9 cellular contexts compared by ENCODE assay signal in the genomic region with DNA sequence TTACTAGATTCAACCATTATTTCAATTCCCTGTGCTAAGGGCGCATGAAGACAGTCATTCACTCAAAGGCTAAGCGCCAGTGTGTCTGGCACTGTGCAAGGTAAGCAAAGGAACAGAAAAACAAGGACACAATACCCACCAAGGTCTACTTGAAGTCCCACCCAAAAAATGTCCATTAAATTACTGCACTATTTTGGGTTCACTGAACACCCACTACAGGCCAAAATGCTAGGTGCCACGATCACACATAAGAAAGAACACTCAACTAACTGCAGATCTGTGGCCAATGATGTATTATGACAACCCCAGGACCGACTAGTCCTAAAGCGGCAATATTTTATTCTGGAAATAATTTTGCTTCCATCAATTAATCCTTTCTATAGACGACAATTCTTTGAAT. TPM values are rescaled to one million over a fixed set of nuclear protein-coding genes. Genes with fewer than 3 reads are reported as not detected.
DNase-seq lines count a peak whose midpoint lies in the region; ATAC-seq, FAIRE-seq and TF ChIP-seq lines count a peak whose summit lies in the region.
"Had no signal": no experiment of that assay in that cellular context is flagged by ENCODE, and none has a peak within 500 bp of the region (broad histone marks: within the 10 kb centered on the region; RNA-seq: fewer than 3 reads in every experiment).

No MANE protein-coding gene starts in this region.

- DNase-seq in stimulated activated naive CD8-positive, alpha-beta T cell treated with anti-CD3 and anti-CD28 coated beads, Interleukin-15, Interleukin-2, amounts not matched to agents 100 U/mL and 50 U/mL, for 24 hours, result no peak
- DNase-seq in HepG2 (ENCODE audit: low spot score), result no peak
- DNase-seq in RCC 7860 (ENCODE audit: low spot score), result no peak
- no peak for DNase-seq in HUDEP-2 (lab: John Stamatoyannopoulos, UW; ENCODE audit: unreplicated experiment in 76 of 76)
- DNase-seq: MV-4-11 had no signal

- H3K4me3 Mint-ChIP-seq in stimulated activated naive CD8-positive, alpha-beta T cell treated with anti-CD3 and anti-CD28 coated beads, Interleukin-15, Interleukin-2, amounts not matched to agents 100 ng/mL and 50 ng/mL, for 24 hours, result peak overlapping the region; percentile 99
- peak overlapping the region; percentile 94 for H3K4me3 Mint-ChIP-seq in activated naive CD8-positive, alpha-beta T cell

- no peak overlapping the region for H3K27ac ChIP-seq in HepG2 (ENCODE audit: extremely low read length, insufficient read depth, low read length)

- TF ChIP-seq RAD21 in HepG2 (CRISPR knock-in tag; IDR thresholded peaks at IDR 0.05), result no peak

- CTCF ChIA-PET in HepG2 (lab: Yijun Ruan, JAX; ENCODE audit: low intra/inter-chr PET ratio, low total read pairs), result no interaction called here

- H3K36me3 Mint-ChIP-seq in stimulated activated naive CD8-positive, alpha-beta T cell treated with anti-CD3 and anti-CD28 coated beads, Interleukin-15, Interleukin-2, amounts not matched to agents 100 ng/mL and 50 ng/mL, for 24 hours (ENCODE audit: low read depth), result peaks cover 13% of the 10 kb centered on the region
- no peaks in the 10 kb centered on the region for H3K36me3 Mint-ChIP-seq in activated naive CD8-positive, alpha-beta T cell

- no peaks in the 10 kb centered on the region for H3K9me3 ChIP-seq in HepG2 (ENCODE audit: low read length)

- no TSS peak for BruUV-seq in HepG2 (replicated peaks; lab: Mats Ljungman, UMichigan)

- H3K36me3 ChIP-seq in HepG2 (replicated peaks in 1 of 2; ENCODE audit: control insufficient read depth in 1 of 2, insufficient read depth in 2 of 2, low read length in 2 of 2), result no peaks in the 10 kb centered on the region

- H3K4me1 ChIP-seq in HepG2 (ENCODE audit: insufficient read depth, low read length), result peaks cover 70% of the 10 kb centered on the region

- TF ChIP-seq EP300 in HepG2 (IDR thresholded peaks at IDR 0.05; ENCODE audit: low read depth in 2 of 2, low read length in 2 of 2), result no peak
- no peak for TF ChIP-seq EP300 in HepG2 (CRISPR knock-in tag; IDR thresholded peaks at IDR 0.05; ENCODE audit: borderline replicate concordance)

- no peaks in the 10 kb centered on the region for H3K9me3 Mint-ChIP-seq in stimulated activated naive CD8-positive, alpha-beta T cell treated with anti-CD3 and anti-CD28 coated beads, Interleukin-15, Interleukin-2, amounts not matched to agents 100 ng/mL and 50 ng/mL, for 24 hours
- no peaks in the 10 kb centered on the region for H3K9me3 Mint-ChIP-seq in activated naive CD8-positive, alpha-beta T cell (ENCODE audit: low read depth)

- ATAC-seq in stimulated activated naive CD8-positive, alpha-beta T cell treated with anti-CD3 and anti-CD28 coated beads, Interleukin-15, Interleukin-2, amounts not matched to agents 100 U/mL and 50 U/mL, for 24 hours, result no peak
- ATAC-seq in HepG2 (no peak), HG03097 (IDR thresholded peaks at IDR 0.05; ENCODE audit: low FRiP score, unreplicated experiment) (no peak), HG02798 (IDR thresholded peaks at IDR 0.05; ENCODE audit: poor library complexity, unreplicated experiment) (no peak)

- peak overlapping the region; percentile 86 to 100 (median 98); a peak in 5 of 6 replicates for H3K4me3 ChIP-seq in HepG2 (replicated peaks in 1 of 3; ENCODE audit: insufficient read depth in 1 of 3, low read depth in 2 of 3, low read length in 3 of 3)

- FAIRE-seq in HepG2 (lab: Jason Lieb, UNC) (no peak), RCC 7860 (lab: Jason Lieb, UNC) (no peak)

- TF ChIP-seq POLR2A in HepG2 (IDR thresholded peaks at IDR 0.05; ENCODE audit: insufficient read depth in 1 of 2, low read depth in 2 of 2, low read length in 2 of 2), result no peak

- H4K20me1 ChIP-seq in HepG2 (ENCODE audit: insufficient read depth, low read length), result peaks cover 47% of the 10 kb centered on the region

- peaks cover 53% of the 10 kb centered on the region for H3K4me1 Mint-ChIP-seq in stimulated activated naive CD8-positive, alpha-beta T cell treated with anti-CD3 and anti-CD28 coated beads, Interleukin-15, Interleukin-2, amounts not matched to agents 100 ng/mL and 50 ng/mL, for 24 hours (ENCODE audit: low read depth)
- peaks cover 48% of the 10 kb centered on the region for H3K4me1 Mint-ChIP-seq in activated naive CD8-positive, alpha-beta T cell (ENCODE audit: low read depth)

- H3K9ac ChIP-seq in HepG2 (ENCODE audit: insufficient read depth, low read depth, low read length), result peak overlapping the region; percentile 98

- POLR2A ChIA-PET in HepG2 (lab: Yijun Ruan, JAX), result no interaction called here

- no peaks in the 10 kb centered on the region; a peak in 1 of 5 replicates for H3K27me3 ChIP-seq in HepG2 (ENCODE audit: control insufficient read depth in 1 of 2, insufficient read depth in 2 of 2, low read length in 2 of 2)

- H3K4me2 ChIP-seq in HepG2 (ENCODE audit: low read depth, low read length), result peak overlapping the region; percentile 99

- TF ChIP-seq CTCF in HepG2 (CRISPR knock-in tag; IDR thresholded peaks at IDR 0.05), result no peak

- no peak overlapping the region for H2AFZ ChIP-seq in HepG2 (ENCODE audit: low read length)

- H3K27me3 Mint-ChIP-seq in stimulated activated naive CD8-positive, alpha-beta T cell treated with anti-CD3 and anti-CD28 coated beads, Interleukin-15, Interleukin-2, amounts not matched to agents 100 ng/mL and 50 ng/mL, for 24 hours, result no peaks in the 10 kb centered on the region
- H3K27me3 Mint-ChIP-seq in activated naive CD8-positive, alpha-beta T cell, result no peaks in the 10 kb centered on the region

- peaks cover 65% of the 10 kb centered on the region for H3K79me2 ChIP-seq in HepG2 (ENCODE audit: insufficient read depth, low read length)

- peak overlapping the region; percentile 17 for H3K27ac Mint-ChIP-seq in stimulated activated naive CD8-positive, alpha-beta T cell treated with anti-CD3 and anti-CD28 coated beads, Interleukin-15, Interleukin-2, amounts not matched to agents 100 ng/mL and 50 ng/mL, for 24 hours
- H3K27ac Mint-ChIP-seq in activated naive CD8-positive, alpha-beta T cell, result peak overlapping the region; percentile 1

- in situ Hi-C loops in HepG2 (cut with HindIII; ENCODE audit: extremely low pct_ligation_motif_present, low pct_unique_long_range_greater_than_20kb), result no loop called here

- 44% methylated on average over 6 of the region's 6 CpGs for WGBS in HepG2 (ENCODE audit: low lambda C conversion rate)

- intact Hi-C loops in HepG2 (cut with micrococcal nuclease; ENCODE audit: unreplicated experiment), result loop anchor here (2.0 to 10.0 kb wide), 3 partner anchors 37 to 271 kb away; no protein-coding TSS in a partner anchor

TF ChIP-seq in HepG2, 621 proteins besides CTCF, POLR2A, EP300 and RAD21:
- TF ChIP-seq ZFX (CRISPR knock-in tag; IDR thresholded peaks at IDR 0.05; ENCODE audit: low read depth) (no peak), HES4 (CRISPR knock-in tag; IDR thresholded peaks at IDR 0.05; ENCODE audit: borderline replicate concordance) (no peak), ZNF44 (CRISPR knock-in tag; IDR thresholded peaks at IDR 0.05) (no peak), MED13 (CRISPR knock-in tag; IDR thresholded peaks at IDR 0.05) (no peak), NR2F2 (IDR thresholded peaks at IDR 0.05; ENCODE audit: borderline replicate concordance, low read depth) (no peak), ZNF160 (CRISPR knock-in tag; IDR thresholded peaks at IDR 0.05) (no peak), SMYD3 (CRISPR knock-in tag; IDR thresholded peaks at IDR 0.05) (no peak)
- TF ChIP-seq, protein P1, sequence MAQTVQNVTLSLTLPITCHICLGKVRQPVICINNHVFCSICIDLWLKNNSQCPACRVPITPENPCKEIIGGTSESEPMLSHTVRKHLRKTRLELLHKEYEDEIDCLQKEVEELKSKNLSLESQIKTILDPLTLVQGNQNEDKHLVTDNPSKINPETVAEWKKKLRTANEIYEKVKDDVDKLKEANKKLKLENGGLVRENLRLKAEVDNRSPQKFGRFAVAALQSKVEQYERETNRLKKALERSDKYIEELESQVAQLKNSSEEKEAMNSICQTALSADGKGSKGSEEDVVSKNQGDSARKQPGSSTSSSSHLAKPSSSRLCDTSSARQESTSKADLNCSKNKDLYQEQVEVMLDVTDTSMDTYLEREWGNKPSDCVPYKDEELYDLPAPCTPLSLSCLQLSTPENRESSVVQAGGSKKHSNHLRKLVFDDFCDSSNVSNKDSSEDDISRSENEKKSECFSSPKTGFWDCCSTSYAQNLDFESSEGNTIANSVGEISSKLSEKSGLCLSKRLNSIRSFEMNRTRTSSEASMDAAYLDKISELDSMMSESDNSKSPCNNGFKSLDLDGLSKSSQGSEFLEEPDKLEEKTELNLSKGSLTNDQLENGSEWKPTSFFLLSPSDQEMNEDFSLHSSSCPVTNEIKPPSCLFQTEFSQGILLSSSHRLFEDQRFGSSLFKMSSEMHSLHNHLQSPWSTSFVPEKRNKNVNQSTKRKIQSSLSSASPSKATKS (CRISPR knock-in tag; IDR thresholded peaks at IDR 0.05), result no peak

RNA-seq across cellular contexts. Expression of a gene that starts 1.8 kb away (rescaled TPM):
- 17.4 and 19.5 TPM in 2 replicates for total RNA-seq in HepG2 (2016; rRNA removed; fragmentation: Illumina TruSeq; extraction: Trizol)
- 6.2 and 6.7 TPM in 2 replicates for total RNA-seq in HepG2 (2016; cell fraction: cytosol; rRNA removed; fragmentation: Illumina TruSeq; extraction: Trizol; ENCODE audit: low read depth)
- total RNA-seq in HepG2 (2016; cell fraction: insoluble cytoplasmic fraction; rRNA removed; fragmentation: Illumina TruSeq; extraction: Trizol), result 14.1 and 19.5 TPM in 2 replicates
- 8.9 and 10.2 TPM in 2 replicates for total RNA-seq in HepG2 (2016; cell fraction: membrane; rRNA removed; fragmentation: Illumina TruSeq; extraction: Trizol)
- 68.2 and 80.1 TPM in 2 replicates for total RNA-seq in HepG2 (2016; cell fraction: nucleus; rRNA removed; fragmentation: Illumina TruSeq; extraction: Trizol)
- 15.7 and 17.9 TPM in 2 replicates for polyA plus RNA-seq in HepG2 (2011; rRNA removed)
- polyA plus RNA-seq in HepG2 (2011; cell fraction: cytosol; rRNA removed), result 6.6 and 8.8 TPM in 2 replicates
- polyA plus RNA-seq in HepG2 (2011; cell fraction: nucleus; rRNA removed), result 35.1 and 39.4 TPM in 2 replicates
- 27.9 and 29.1 TPM in 2 replicates for polyA plus RNA-seq in HepG2 (2012)
- 1.3 and 1.4 TPM in 2 replicates for polyA plus RNA-seq in HepG2 (2016; cell fraction: cytosol; fragmentation: Illumina TruSeq; extraction: Trizol; ENCODE audit: low read depth)
- 10.7 and 13.4 TPM in 2 replicates for polyA plus RNA-seq in HepG2 (2016; cell fraction: insoluble cytoplasmic fraction; fragmentation: Illumina TruSeq; extraction: Trizol; ENCODE audit: low read depth)
- polyA plus RNA-seq in HepG2 (2016; cell fraction: membrane; fragmentation: Illumina TruSeq; extraction: Trizol; ENCODE audit: low read depth), result 2.2 and 2.6 TPM in 2 replicates
- 67.0 and 67.3 TPM in 2 replicates for polyA plus RNA-seq in HepG2 (2016; cell fraction: nucleus; fragmentation: Illumina TruSeq; extraction: Trizol; ENCODE audit: insufficient read depth, low read depth)
- polyA minus RNA-seq in HepG2 (2011; rRNA and poly(A)+ RNA removed; ENCODE audit: low replicate concordance), result 10.3 and 24.5 TPM in 2 replicates
- 23.1 and 25.1 TPM in 2 replicates for polyA minus RNA-seq in HepG2 (2011; cell fraction: cytosol; rRNA and poly(A)+ RNA removed)
- 99.1 and 112 TPM in 2 replicates for polyA minus RNA-seq in HepG2 (2011; cell fraction: nucleus; rRNA and poly(A)+ RNA removed)
